15 cellular contexts compared by ENCODE assay signal in genomic region chr5:514673-515072, GRCh38.
"Had no signal": no experiment of that assay in that cellular context is flagged by ENCODE, and none has a peak within 500 bp of the region (broad histone marks: within the 10 kb centered on the region; RNA-seq: fewer than 3 reads in every experiment).

No MANE protein-coding gene starts in this region.

- DNase-seq: activated B cell treated with CpG ODN at 0.5 μM for 24 hours; activated CD4-positive, alpha-beta memory T cell treated with anti-CD3 and anti-CD28 coated beads for 36 hours; activated CD4-positive, alpha-beta T cell treated with anti-CD3 and anti-CD28 coated beads for 4 hours; activated CD8-positive, alpha-beta memory T cell treated with anti-CD3 and anti-CD28 coated beads, Interleukin-2, amount 10 ng/mL, durations not matched to agents 7 days and 5 days; activated naive CD4-positive, alpha-beta T cell; activated naive CD8-positive, alpha-beta T cell treated with anti-CD3 and anti-CD28 coated beads for 36 hours; activated T-cell treated with anti-CD3 and anti-CD28 coated beads, Interleukin-2, amount 50 U/mL, for 1 hour; left cardiac atrium; T-cell; uterus had no signal

- H3K36me3 ChIP-seq: esophagus muscularis mucosa, tibial nerve, uterus had no signal

- ATAC-seq: activated CD8-positive, alpha-beta memory T cell treated with anti-CD3 and anti-CD28 coated beads, Interleukin-2, amount 10 ng/mL, durations not matched to agents 7 days and 5 days; activated T-helper 17 cell treated with anti-CD3 and anti-CD28 coated beads, Interleukin-2, amount 50 U/mL, for 72 hours; T-cell had no signal

- H3K27me3 ChIP-seq: uterus had no signal

- H3K9me3 ChIP-seq: esophagus muscularis mucosa, tibial nerve, uterus had no signal

- H3K27ac ChIP-seq: coronary artery, esophagus muscularis mucosa, uterus had no signal

- H3K4me3 ChIP-seq: coronary artery, esophagus muscularis mucosa, lung, tibial nerve, uterus had no signal

- H3K4me1 ChIP-seq: esophagus muscularis mucosa, uterus had no signal
